ENCODE assay signal across 17 cellular contexts in genomic region chr6:582370-582769, GRCh38.
DNase-seq lines count a peak whose midpoint lies in the region; ATAC-seq and TF ChIP-seq lines count a peak whose summit lies in the region.
"Had no signal": no experiment of that assay in that cellular context is flagged by ENCODE, and none has a peak within 500 bp of the region (broad histone marks: within the 10 kb centered on the region; RNA-seq: fewer than 3 reads in every experiment).

No MANE protein-coding gene starts in this region.

- no peak overlapping the region for H3K27ac Mint-ChIP-seq in T-helper 2 cell treated with Interferon-gamma antibody and Interleukin-4, amounts not matched to agents 5 μg/mL and 100 μg/mL, for 36 hours
- H3K27ac Mint-ChIP-seq: activated naive CD8-positive, alpha-beta T cell treated with anti-CD3 and anti-CD28 coated beads for 36 hours; dendritic cell treated with granulocyte-macrophage colony-stimulating factor and Interleukin-4, amounts not matched to agents 40 ng/mL and 50 ng/mL, for 4 days had no signal

- H3K9ac ChIP-seq in rectal smooth muscle tissue (ENCODE audit: low read length), result no peak overlapping the region

- WGBS in gastroesophageal sphincter (ENCODE audit: low coverage in 1 of 2), 2 donors, result 81 to 100% methylated on average over 2 to 8 of the region's 12 CpGs

- TF ChIP-seq POLR2A in gastroesophageal sphincter (IDR thresholded peaks at IDR 0.05), result no peak

- H3K4me1 Mint-ChIP-seq in T-helper 2 cell treated with Interferon-gamma antibody and Interleukin-4, amounts not matched to agents 5 μg/mL and 100 μg/mL, for 36 hours (ENCODE audit: low read depth), result peaks cover 51% of the 10 kb centered on the region

- H3K9me3 ChIP-seq in gastroesophageal sphincter (no peaks in the 10 kb centered on the region), BE2C (no peaks in the 10 kb centered on the region)

- no peaks in the 10 kb centered on the region for H3K27me3 Mint-ChIP-seq in T-helper 2 cell treated with Interferon-gamma antibody and Interleukin-4, amounts not matched to agents 5 μg/mL and 100 μg/mL, for 36 hours (ENCODE audit: low read depth)
- H3K27me3 Mint-ChIP-seq: activated naive CD8-positive, alpha-beta T cell treated with anti-CD3 and anti-CD28 coated beads for 36 hours; CD8-positive, alpha-beta memory T cell; dendritic cell treated with granulocyte-macrophage colony-stimulating factor and Interleukin-4, amounts not matched to agents 40 ng/mL and 50 ng/mL, for 4 days; naive thymus-derived CD4-positive, alpha-beta T cell had no signal

- H3K27ac ChIP-seq in gastroesophageal sphincter (peak overlapping the region; percentile 35 to 77 (median 60)), rectal smooth muscle tissue (ENCODE audit: low read depth, low read length) (peak overlapping the region; percentile 47)

- H3K4me3 Mint-ChIP-seq in T-helper 2 cell treated with Interferon-gamma antibody and Interleukin-4, amounts not matched to agents 5 μg/mL and 100 μg/mL, for 36 hours, result peak overlapping the region; percentile 67
- H3K4me3 Mint-ChIP-seq: activated naive CD8-positive, alpha-beta T cell treated with anti-CD3 and anti-CD28 coated beads for 36 hours; CD8-positive, alpha-beta memory T cell; dendritic cell treated with granulocyte-macrophage colony-stimulating factor and Interleukin-4, amounts not matched to agents 40 ng/mL and 50 ng/mL, for 4 days had no signal

- H3K36me3 ChIP-seq in gastroesophageal sphincter (no peaks in the 10 kb centered on the region), rectal smooth muscle tissue (ENCODE audit: control insufficient read depth, insufficient read depth, low read length) (no peaks in the 10 kb centered on the region), BE2C (no peaks in the 10 kb centered on the region)

- H3K4me1 ChIP-seq in gastroesophageal sphincter (peaks cover 0 to 50% (median 4%) of the 10 kb centered on the region in 3 donors), rectal smooth muscle tissue (ENCODE audit: control insufficient read depth, insufficient read depth, low read length) (peaks cover 9% of the 10 kb centered on the region), BE2C (no peaks in the 10 kb centered on the region)

- ATAC-seq in gastroesophageal sphincter, result no peak
- ATAC-seq: left cardiac atrium; naive thymus-derived CD4-positive, alpha-beta T cell; Panc1 had no signal

- no peaks in the 10 kb centered on the region for H3K9me3 Mint-ChIP-seq in T-helper 2 cell treated with Interferon-gamma antibody and Interleukin-4, amounts not matched to agents 5 μg/mL and 100 μg/mL, for 36 hours
- H3K9me3 Mint-ChIP-seq: activated naive CD8-positive, alpha-beta T cell treated with anti-CD3 and anti-CD28 coated beads for 36 hours; CD8-positive, alpha-beta memory T cell; dendritic cell treated with granulocyte-macrophage colony-stimulating factor and Interleukin-4, amounts not matched to agents 40 ng/mL and 50 ng/mL, for 4 days; naive thymus-derived CD4-positive, alpha-beta T cell had no signal

- H3K4me3 ChIP-seq in gastroesophageal sphincter (no peak overlapping the region), rectal smooth muscle tissue (ENCODE audit: low read length) (no peak overlapping the region), BE2C (ENCODE audit: low read depth, low read length) (no peak overlapping the region)

- no peaks in the 10 kb centered on the region for H3K27me3 ChIP-seq in gastroesophageal sphincter
- H3K27me3 ChIP-seq in rectal smooth muscle tissue (ENCODE audit: control insufficient read depth, insufficient read depth, low read length), result no peaks in the 10 kb centered on the region
- H3K27me3 ChIP-seq in BE2C, result no peaks in the 10 kb centered on the region

- no peak for DNase-seq in T-helper 2 cell treated with Interferon-gamma antibody and Interleukin-4, amounts not matched to agents 5 μg/mL and 100 μg/mL, for 36 hours (ENCODE audit: low spot score)
- no peak for DNase-seq in T-helper 2 cell
- peak; percentile 21 for DNase-seq in SW480 (ENCODE audit: low spot score)
- DNase-seq in BE2C, result no peak
- DNase-seq in hypothalamus (lab: John Stamatoyannopoulos, UW), result no peak
- no peak for DNase-seq in stimulated activated CD8-positive, alpha-beta memory T cell treated with anti-CD3 and anti-CD28 coated beads, Interleukin-4, amount 100 ng/mL, for 48 hours
- DNase-seq: activated naive CD8-positive, alpha-beta T cell treated with anti-CD3 and anti-CD28 coated beads for 36 hours; CD8-positive, alpha-beta memory T cell; HCEC 1CT; left cardiac atrium; naive thymus-derived CD4-positive, alpha-beta T cell; NCI-H226; T1000 had no signal

- TF ChIP-seq EP300 in gastroesophageal sphincter (IDR thresholded peaks at IDR 0.05), result no peak

- peaks cover 9% of the 10 kb centered on the region for H3K36me3 Mint-ChIP-seq in T-helper 2 cell treated with Interferon-gamma antibody and Interleukin-4, amounts not matched to agents 5 μg/mL and 100 μg/mL, for 36 hours (ENCODE audit: low read depth)

- TF ChIP-seq CTCF in gastroesophageal sphincter (IDR thresholded peaks at IDR 0.05) (no peak), BE2C (IDR thresholded peaks at IDR 0.05; ENCODE audit: low read depth, low read length) (no peak)
